Comparison of ENCODE assay signal across 13 cellular contexts in genomic region chr11:19727246-19727645, GRCh38. TPM values are rescaled to one million over a fixed set of nuclear protein-coding genes. Genes with fewer than 3 reads are reported as not detected.
DNase-seq lines count a peak whose midpoint lies in the region; ATAC-seq, FAIRE-seq and TF ChIP-seq lines count a peak whose summit lies in the region.
"Had no signal": no experiment of that assay in that cellular context is flagged by ENCODE, and none has a peak within 500 bp of the region (broad histone marks: within the 10 kb centered on the region; RNA-seq: fewer than 3 reads in every experiment).

No MANE protein-coding gene starts in this region.

- peaks cover 2% of the 10 kb centered on the region for H3K36me3 Mint-ChIP-seq in astrocyte (ENCODE audit: low read depth, unreplicated experiment)
- no peaks in the 10 kb centered on the region for H3K36me3 Mint-ChIP-seq in stimulated activated memory B cell treated with anti-CD40 and anti-IgM and Interleukin-4, amounts not matched to agents 10 μg/mL and 1 μg/mL and 100 μg/mL, for 72 hours

- H3K4me1 Mint-ChIP-seq in astrocyte (ENCODE audit: low read depth, unreplicated experiment) = peaks cover 19% of the 10 kb centered on the region
- no peaks in the 10 kb centered on the region for H3K4me1 Mint-ChIP-seq in stimulated activated memory B cell treated with anti-CD40 and anti-IgM and Interleukin-4, amounts not matched to agents 10 μg/mL and 1 μg/mL and 100 μg/mL, for 72 hours
- H3K4me1 Mint-ChIP-seq: activated B cell treated with CpG ODN at 0.5 μM for 24 hours, endodermal cell had no signal

- intact Hi-C loops in left ventricle myocardium superior (cut with micrococcal nuclease) (no loop called here), cardiac septum (cut with DNase I) (no loop called here)

- no peak overlapping the region for H3K27ac Mint-ChIP-seq in astrocyte (ENCODE audit: unreplicated experiment)
- no peak overlapping the region for H3K27ac Mint-ChIP-seq in stimulated activated memory B cell treated with anti-CD40 and anti-IgM and Interleukin-4, amounts not matched to agents 10 μg/mL and 1 μg/mL and 100 μg/mL, for 72 hours
- H3K27ac Mint-ChIP-seq: activated B cell treated with CpG ODN at 0.5 μM for 24 hours, endodermal cell had no signal

- no peak for DNase-seq in left ventricle myocardium superior
- DNase-seq in cardiac septum (ENCODE audit: low spot score) = no peak
- DNase-seq in astrocyte (ENCODE audit: low read depth) = peak; percentile 47
- DNase-seq in kidney glomerular epithelial cell (lab: John Stamatoyannopoulos, UW) = peak; percentile 65
- DNase-seq in HuH-7 (ENCODE audit: low spot score) = no peak
- DNase-seq: activated B cell treated with CpG ODN at 0.5 μM for 24 hours, activated gamma-delta T cell treated with Interleukin-2 at 50 U/mL for 16 hours, endodermal cell, KG1 had no signal

- H3K9me3 Mint-ChIP-seq in astrocyte (ENCODE audit: unreplicated experiment) = no peaks in the 10 kb centered on the region
- H3K9me3 Mint-ChIP-seq in stimulated activated memory B cell treated with anti-CD40 and anti-IgM and Interleukin-4, amounts not matched to agents 10 μg/mL and 1 μg/mL and 100 μg/mL, for 72 hours = no peaks in the 10 kb centered on the region
- H3K9me3 Mint-ChIP-seq: activated B cell treated with CpG ODN at 0.5 μM for 24 hours, endodermal cell had no signal

- FAIRE-seq in astrocyte (lab: Jason Lieb, UNC) = no peak

- H3K36me3 ChIP-seq in astrocyte (ENCODE audit: insufficient read depth, low read length) = no peaks in the 10 kb centered on the region
- H3K36me3 ChIP-seq: BLaER1 treated with 17β-estradiol and CSF1 and Interleukin-3, amounts not matched to agents 10 nM and 100 nM had no signal

- no peaks in the 10 kb centered on the region for H3K27me3 ChIP-seq in astrocyte (ENCODE audit: insufficient read depth, low read length)
- H3K27me3 ChIP-seq: BLaER1 treated with 17β-estradiol and CSF1 and Interleukin-3, amounts not matched to agents 10 nM and 100 nM had no signal

- H4K20me1 ChIP-seq in astrocyte (ENCODE audit: insufficient read depth, low read length) = peaks cover 30% of the 10 kb centered on the region
- H4K20me1 ChIP-seq: BLaER1 treated with 17β-estradiol and CSF1 and Interleukin-3, amounts not matched to agents 10 nM and 100 nM had no signal

- H3K27me3 Mint-ChIP-seq in astrocyte (ENCODE audit: low read depth, unreplicated experiment) = peaks cover 8% of the 10 kb centered on the region
- peaks cover 11% of the 10 kb centered on the region for H3K27me3 Mint-ChIP-seq in stimulated activated memory B cell treated with anti-CD40 and anti-IgM and Interleukin-4, amounts not matched to agents 10 μg/mL and 1 μg/mL and 100 μg/mL, for 72 hours

- no peaks in the 10 kb centered on the region for H3K9me3 ChIP-seq in astrocyte (ENCODE audit: insufficient read depth, low read depth, low read length)
- H3K9me3 ChIP-seq: BLaER1 treated with 17β-estradiol and CSF1 and Interleukin-3, amounts not matched to agents 10 nM and 100 nM had no signal

- no peak for TF ChIP-seq CTCF in astrocyte (IDR thresholded peaks at IDR 0.05; ENCODE audit: insufficient read depth, low read depth, low read length)

- H3K79me2 ChIP-seq in astrocyte (ENCODE audit: insufficient read depth, low read length) = peaks cover 15% of the 10 kb centered on the region

- ATAC-seq in left ventricle myocardium superior (peak; percentile 7), HG03432 (IDR thresholded peaks at IDR 0.05; ENCODE audit: unreplicated experiment) (no peak), HG03457 (IDR thresholded peaks at IDR 0.05; ENCODE audit: unreplicated experiment) (no peak)
- no peak for ATAC-seq in stimulated activated memory B cell treated with anti-CD40 and anti-IgM and Interleukin-4, amounts not matched to agents 10 μg/mL and 1 μg/mL and 100 μg/mL, for 72 hours

- H3K4me3 Mint-ChIP-seq in astrocyte (ENCODE audit: unreplicated experiment) = no peak overlapping the region
- H3K4me3 Mint-ChIP-seq in stimulated activated memory B cell treated with anti-CD40 and anti-IgM and Interleukin-4, amounts not matched to agents 10 μg/mL and 1 μg/mL and 100 μg/mL, for 72 hours = no peak overlapping the region
- H3K4me3 Mint-ChIP-seq: activated B cell treated with CpG ODN at 0.5 μM for 24 hours, endodermal cell had no signal

- no peak overlapping the region for H3K9ac ChIP-seq in astrocyte (ENCODE audit: low read length)
- H3K9ac ChIP-seq: BLaER1 treated with 17β-estradiol and CSF1 and Interleukin-3, amounts not matched to agents 10 nM and 100 nM had no signal

- H3K4me3 ChIP-seq in astrocyte (ENCODE audit: insufficient read depth, low read depth, low read length) = no peak overlapping the region
- H3K4me3 ChIP-seq: BLaER1 treated with 17β-estradiol and CSF1 and Interleukin-3, amounts not matched to agents 10 nM and 100 nM had no signal

- H3K27ac ChIP-seq in astrocyte (ENCODE audit: low read depth, low read length) = no peak overlapping the region
- H3K27ac ChIP-seq: BLaER1 treated with 17β-estradiol and CSF1 and Interleukin-3, amounts not matched to agents 10 nM and 100 nM had no signal

- H3K4me2 ChIP-seq in astrocyte (ENCODE audit: low read length) = no peak overlapping the region
- H3K4me2 ChIP-seq: BLaER1 treated with 17β-estradiol and CSF1 and Interleukin-3, amounts not matched to agents 10 nM and 100 nM had no signal

- H2AFZ ChIP-seq in astrocyte (ENCODE audit: low read depth, low read length) = no peak overlapping the region

- H3K4me1 ChIP-seq in astrocyte (ENCODE audit: insufficient read depth, low read length) = peaks cover 16% of the 10 kb centered on the region

RNA-seq across cellular contexts. Expression of gene NAV2, which starts 14.6 kb away (rescaled TPM):
- total RNA-seq in left ventricle myocardium superior = 8.8 TPM
- 50.8 TPM for total RNA-seq in cardiac septum
- total RNA-seq in astrocyte = 17.6 and 20.6 TPM in 2 replicates

Comparison
In these comparisons a context has a peak if more than half of its experiments do, and no peak if none do; other contexts are left out.
1. DNase-seq: peak in astrocyte (single experiment) and kidney glomerular epithelial cell (single experiment); none in left ventricle myocardium superior (single experiment), cardiac septum (single experiment) and HuH-7 (single experiment).